ENCODE assay signal across 2 cellular contexts in the genomic region with DNA sequence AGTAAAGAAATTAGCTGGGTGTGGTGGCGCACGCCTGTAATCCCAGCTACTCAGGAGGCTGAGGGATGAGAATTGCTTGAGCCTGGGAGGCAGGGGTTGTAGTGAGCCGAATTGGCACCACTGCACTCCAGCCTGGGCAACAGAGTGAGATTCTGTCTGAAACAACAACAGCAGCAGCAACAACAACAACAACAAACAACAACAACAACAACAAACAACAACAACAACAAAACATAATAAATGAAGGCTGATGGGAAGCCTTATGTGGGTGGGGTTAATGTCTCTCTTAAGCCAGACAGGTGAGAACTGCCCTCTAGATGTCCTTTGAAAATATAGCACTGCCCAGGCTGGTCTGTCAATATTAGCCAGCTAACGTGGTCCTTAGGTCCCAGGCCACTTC.
A peak's percentile ranks its signal among the peaks of the same experiment; 100 is the strongest.
TF ChIP-seq lines count a peak whose summit lies in the region.

No MANE protein-coding gene starts in this region.

TF ChIP-seq in HEK293, 187 proteins besides CTCF, POLR2A, EP300 and RAD21 (continued from another document):
- TF ChIP-seq, protein P1, sequence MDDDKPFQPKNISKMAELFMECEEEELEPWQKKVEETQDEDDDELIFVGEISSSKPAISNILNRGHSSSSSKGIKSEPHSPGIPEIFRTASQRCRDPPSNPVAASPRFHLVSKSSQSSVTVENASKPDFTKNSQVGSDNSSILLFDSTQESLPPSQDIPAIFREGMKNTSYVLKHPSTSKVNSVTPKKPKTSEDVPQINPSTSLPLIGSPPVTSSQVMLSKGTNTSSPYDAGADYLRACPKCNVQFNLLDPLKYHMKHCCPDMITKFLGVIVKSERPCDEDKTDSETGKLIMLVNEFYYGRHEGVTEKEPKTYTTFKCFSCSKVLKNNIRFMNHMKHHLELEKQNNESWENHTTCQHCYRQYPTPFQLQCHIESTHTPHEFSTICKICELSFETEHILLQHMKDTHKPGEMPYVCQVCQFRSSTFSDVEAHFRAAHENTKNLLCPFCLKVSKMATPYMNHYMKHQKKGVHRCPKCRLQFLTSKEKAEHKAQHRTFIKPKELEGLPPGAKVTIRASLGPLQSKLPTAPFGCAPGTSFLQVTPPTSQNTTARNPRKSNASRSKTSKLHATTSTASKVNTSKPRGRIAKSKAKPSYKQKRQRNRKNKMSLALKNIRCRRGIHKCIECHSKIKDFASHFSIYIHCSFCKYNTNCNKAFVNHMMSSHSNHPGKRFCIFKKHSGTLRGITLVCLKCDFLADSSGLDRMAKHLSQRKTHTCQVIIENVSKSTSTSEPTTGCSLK (tag by site-specific recombination; IDR thresholded peaks at IDR 0.05): no peak
- TF ChIP-seq ZNF121 (tag by site-specific recombination; IDR thresholded peaks at IDR 0.05): 0 out of 2 replicates have a peak, but pooled peaks have one; percentile 49

TF ChIP-seq in neural cell, 6 proteins besides CTCF, POLR2A, EP300 and RAD21 (continued from another document):
- TF ChIP-seq REST (IDR thresholded peaks at IDR 0.05; ENCODE audit: borderline replicate concordance) (no peak), MXI1 (conservative IDR thresholded peaks at IDR 0.05; ENCODE audit: poor library complexity, severe bottlenecking) (no peak), TAF1 (IDR thresholded peaks at IDR 0.05; ENCODE audit: low read depth) (no peak), POLR2AphosphoS5 (IDR thresholded peaks at IDR 0.05) (no peak)
